In genomic region chr19:55559684-55560083, GRCh38 we compare ENCODE assay signal across 19 cellular contexts. TPM values are rescaled to one million over a fixed set of nuclear protein-coding genes. Genes with fewer than 3 reads are reported as not detected.
DNase-seq lines count a peak whose midpoint lies in the region; ATAC-seq, FAIRE-seq and TF ChIP-seq lines count a peak whose summit lies in the region.
"Had no signal": no experiment of that assay in that cellular context is flagged by ENCODE, and none has a peak within 500 bp of the region (broad histone marks: within the 10 kb centered on the region; RNA-seq: fewer than 3 reads in every experiment).

No MANE protein-coding gene starts in this region.

- H3K4ac ChIP-seq in IMR-90 (ENCODE audit: low read depth, low read length): no peak overlapping the region

- H2BK20ac ChIP-seq in IMR-90 (ENCODE audit: low read depth, low read length): no peak overlapping the region

- in situ Hi-C loops in G401 (cut with HindIII; ENCODE audit: low sequenced_read_pairs): no loop called here
- in situ Hi-C loops in IMR-90 (cut with MboI; ENCODE audit: low sequenced_read_pairs): no loop called here

- no peak overlapping the region for H4K8ac ChIP-seq in IMR-90 (ENCODE audit: low read depth in 2 of 2, low read length in 2 of 2)

- no peak overlapping the region for H2AK5ac ChIP-seq in IMR-90 (ENCODE audit: low read depth, low read length)

- H3K27ac Mint-ChIP-seq in astrocyte (ENCODE audit: unreplicated experiment): peak overlapping the region; percentile 18
- H3K27ac Mint-ChIP-seq in neural progenitor cell: peak overlapping the region; percentile 42
- H3K27ac Mint-ChIP-seq: CD4-positive, CD25-positive, alpha-beta regulatory T cell; CD8-positive, alpha-beta memory T cell had no signal

- no peak overlapping the region for H3K56ac ChIP-seq in IMR-90 (ENCODE audit: extremely low read depth, insufficient read depth, low read length)

- CTCF ChIA-PET in IMR-90 (lab: Yijun Ruan, JAX): no interaction called here

- no peaks in the 10 kb centered on the region for H3K4me1 ChIP-seq in IMR-90 (ENCODE audit: control insufficient read depth, insufficient read depth, low read length)
- H3K4me1 ChIP-seq in astrocyte (ENCODE audit: insufficient read depth, low read length): no peaks in the 10 kb centered on the region
- H3K4me1 ChIP-seq in neural progenitor cell: peaks cover 9% of the 10 kb centered on the region
- no peaks in the 10 kb centered on the region for H3K4me1 ChIP-seq in sigmoid colon
- H3K4me1 ChIP-seq: BE2C had no signal

- H4K5ac ChIP-seq in IMR-90 (ENCODE audit: low read depth, low read length): no peak overlapping the region

- TF ChIP-seq EP300 in sigmoid colon (IDR thresholded peaks at IDR 0.05): no peak

- H3K36me3 ChIP-seq in IMR-90 (ENCODE audit: control insufficient read depth, insufficient read depth, low read length) (no peaks in the 10 kb centered on the region), astrocyte (ENCODE audit: insufficient read depth, low read length) (no peaks in the 10 kb centered on the region), neural progenitor cell (no peaks in the 10 kb centered on the region), sigmoid colon (no peaks in the 10 kb centered on the region)
- H3K36me3 ChIP-seq: BE2C had no signal

- no peak for ATAC-seq in IMR-90 (ENCODE audit: low read depth)
- no peak for ATAC-seq in HG02642 (IDR thresholded peaks at IDR 0.05; ENCODE audit: poor library complexity, unreplicated experiment)
- ATAC-seq: GM12878 had no signal

- intact Hi-C loops in IMR-90 (cut with micrococcal nuclease) (no loop called here), sigmoid colon (cut with DNase I) (no loop called here)

- H2BK120ac ChIP-seq in IMR-90 (ENCODE audit: low read depth, low read length): no peak overlapping the region

- H3K23ac ChIP-seq in IMR-90 (ENCODE audit: low read depth, low read length): no peak overlapping the region

- H4K91ac ChIP-seq in IMR-90 (ENCODE audit: insufficient read depth, low read depth, low read length): no peak overlapping the region

- H3F3A ChIP-seq in neural progenitor cell (ENCODE audit: low read depth): peaks cover 9% of the 10 kb centered on the region

- no peak overlapping the region for H2AK9ac ChIP-seq in IMR-90 (replicated peaks; ENCODE audit: low read depth, low read length, poor library complexity)

- no peaks in the 10 kb centered on the region for H3K4me1 Mint-ChIP-seq in astrocyte (ENCODE audit: low read depth, unreplicated experiment)
- peaks cover 36% of the 10 kb centered on the region for H3K4me1 Mint-ChIP-seq in neural progenitor cell
- H3K4me1 Mint-ChIP-seq: CD4-positive, CD25-positive, alpha-beta regulatory T cell; CD8-positive, alpha-beta memory T cell had no signal

- H3K9me3 ChIP-seq in IMR-90 (ENCODE audit: control insufficient read depth, insufficient read depth, low read length) (peaks cover 5% of the 10 kb centered on the region; the same call in 1 of the 2 replicates), astrocyte (ENCODE audit: insufficient read depth, low read depth, low read length) (no peaks in the 10 kb centered on the region), neural progenitor cell (ENCODE audit: low read depth) (no peaks in the 10 kb centered on the region), sigmoid colon (peaks cover 0 to 4% (median 0%) of the 10 kb centered on the region in 4 donors)
- H3K9me3 ChIP-seq: BE2C, Caco-2 had no signal

- dilution Hi-C loops in IMR-90 (cut with HindIII; ENCODE audit: low sequenced_read_pairs, unreplicated experiment): no loop called here

- H3K27me3 Mint-ChIP-seq in astrocyte (ENCODE audit: low read depth, unreplicated experiment): peaks cover 8% of the 10 kb centered on the region
- peaks cover 13% of the 10 kb centered on the region for H3K27me3 Mint-ChIP-seq in neural progenitor cell (ENCODE audit: insufficient read depth, low read depth)

- no peak overlapping the region for H3K18ac ChIP-seq in IMR-90 (ENCODE audit: low read depth, low read length)

- DNase-seq in G401 (ENCODE audit: low spot score) (peak; percentile 69), IMR-90 (no peak), astrocyte (ENCODE audit: low read depth) (no peak), neural progenitor cell (ENCODE audit: low spot score) (no peak), sigmoid colon (no peak), EL (no peak), GDM1 (lab: John Stamatoyannopoulos, UW) (no peak)
- DNase-seq: ACHN; BE2C; Caco-2; CD4-positive, CD25-positive, alpha-beta regulatory T cell; CD8-positive, alpha-beta memory T cell; GOT3; H9 had no signal

- H2BK5ac ChIP-seq in IMR-90 (ENCODE audit: low read depth, low read length, poor library complexity, severe bottlenecking): no peak overlapping the region

- H3K9ac ChIP-seq in IMR-90 (ENCODE audit: low read depth, low read length) (no peak overlapping the region), astrocyte (ENCODE audit: low read length) (no peak overlapping the region), neural progenitor cell (no peak overlapping the region)

- TF ChIP-seq POLR2A in IMR-90 (IDR thresholded peaks at IDR 0.05; ENCODE audit: low read depth, low read length) (no peak), sigmoid colon (IDR thresholded peaks at IDR 0.05) (no peak)

- H3K27ac ChIP-seq in IMR-90 (ENCODE audit: insufficient read depth, low read length): no peak overlapping the region
- H3K27ac ChIP-seq in astrocyte (ENCODE audit: low read depth, low read length): no peak overlapping the region
- no peak overlapping the region for H3K27ac ChIP-seq in neural progenitor cell
- no peak overlapping the region for H3K27ac ChIP-seq in sigmoid colon

- H2BK15ac ChIP-seq in IMR-90 (ENCODE audit: low read depth, low read length): no peak overlapping the region

- H3K79me2 ChIP-seq in astrocyte (ENCODE audit: insufficient read depth, low read length) (no peaks in the 10 kb centered on the region), neural progenitor cell (ENCODE audit: low read depth) (no peaks in the 10 kb centered on the region)

- H3K4me3 Mint-ChIP-seq in astrocyte (ENCODE audit: unreplicated experiment) (no peak overlapping the region), neural progenitor cell (no peak overlapping the region)
- H3K4me3 Mint-ChIP-seq: CD4-positive, CD25-positive, alpha-beta regulatory T cell; CD8-positive, alpha-beta memory T cell had no signal

- H3K4me3 ChIP-seq in IMR-90 (ENCODE audit: insufficient read depth, low read depth, low read length) (no peak overlapping the region), astrocyte (ENCODE audit: insufficient read depth, low read depth, low read length) (no peak overlapping the region), neural progenitor cell (no peak overlapping the region), sigmoid colon (no peak overlapping the region)
- H3K4me3 ChIP-seq: GM12878 had no signal

- H3K14ac ChIP-seq in IMR-90 (replicated peaks; ENCODE audit: low read depth, low read length): no peak overlapping the region

- H3K9me1 ChIP-seq in IMR-90 (ENCODE audit: insufficient read depth, low read length): no peaks in the 10 kb centered on the region

- H4K20me1 ChIP-seq in IMR-90 (ENCODE audit: insufficient read depth, low read length) (no peaks in the 10 kb centered on the region), astrocyte (ENCODE audit: insufficient read depth, low read length) (no peaks in the 10 kb centered on the region), neural progenitor cell (ENCODE audit: low read depth) (no peaks in the 10 kb centered on the region)

- H2AFZ ChIP-seq in IMR-90 (replicated peaks; ENCODE audit: low read length, poor library complexity): peak overlapping the region; percentile 21
- H2AFZ ChIP-seq in astrocyte (ENCODE audit: low read depth, low read length): no peak overlapping the region
- no peak overlapping the region for H2AFZ ChIP-seq in neural progenitor cell (replicated peaks)

- H3K36me3 Mint-ChIP-seq in astrocyte (ENCODE audit: low read depth, unreplicated experiment) (no peaks in the 10 kb centered on the region), neural progenitor cell (no peaks in the 10 kb centered on the region)
- H3K36me3 Mint-ChIP-seq: CD4-positive, CD25-positive, alpha-beta regulatory T cell; CD8-positive, alpha-beta memory T cell had no signal

- no peak overlapping the region for H3K4me2 ChIP-seq in IMR-90 (ENCODE audit: low read depth, low read length)
- no peak overlapping the region for H3K4me2 ChIP-seq in astrocyte (ENCODE audit: low read length)
- H3K4me2 ChIP-seq in neural progenitor cell: no peak overlapping the region

- no peaks in the 10 kb centered on the region for H3K9me3 Mint-ChIP-seq in astrocyte (ENCODE audit: unreplicated experiment)
- no peaks in the 10 kb centered on the region for H3K9me3 Mint-ChIP-seq in neural progenitor cell
- H3K9me3 Mint-ChIP-seq: H9 had no signal

- BruUV-seq in IMR-90 (replicated peaks; lab: Mats Ljungman, UMichigan): no TSS peak

- WGBS in IMR-90 (ENCODE audit: extremely low coverage in 2 of 2, insufficient read length in 1 of 2), 2 experiments: 60% methylated on average over 2 of the region's 9 CpGs; no CpG with 5 or more reads in 1 of the 2 experiments
- WGBS in sigmoid colon, 2 donors: 66 to 87% methylated on average over 9 of the region's 9 CpGs

- peaks cover 7% of the 10 kb centered on the region for H3K27me3 ChIP-seq in IMR-90 (ENCODE audit: control insufficient read depth, insufficient read depth, low read length)
- H3K27me3 ChIP-seq in astrocyte (ENCODE audit: insufficient read depth, low read length): no peaks in the 10 kb centered on the region
- no peaks in the 10 kb centered on the region for H3K27me3 ChIP-seq in neural progenitor cell
- peaks cover 0 to 21% (median 8%) of the 10 kb centered on the region in 3 donors for H3K27me3 ChIP-seq in sigmoid colon
- H3K27me3 ChIP-seq: BE2C had no signal

- POLR2A ChIA-PET in IMR-90 (lab: Charles Lee; ENCODE audit: unreplicated experiment): no interaction called here

- FAIRE-seq in astrocyte (lab: Jason Lieb, UNC): no peak
- FAIRE-seq: A204.1, D721Med, GM12878 had no signal

- no peaks in the 10 kb centered on the region for H3K79me1 ChIP-seq in IMR-90 (ENCODE audit: low read depth in 1 of 2, low read length in 2 of 2)

- TF ChIP-seq CTCF in IMR-90 (conservative IDR thresholded peaks at IDR 0.05; ENCODE audit: low read depth, low read length) (no peak), astrocyte (IDR thresholded peaks at IDR 0.05; ENCODE audit: insufficient read depth, low read depth, low read length) (no peak), neural progenitor cell (IDR thresholded peaks at IDR 0.05) (no peak), sigmoid colon (IDR thresholded peaks at IDR 0.05) (no peak)

- no peak for TF ChIP-seq RAD21 in IMR-90 (IDR thresholded peaks at IDR 0.05; ENCODE audit: low read length)

RNA-seq across cellular contexts. Expression of gene SBK3, which starts 14.3 kb away (rescaled TPM):
- 0.31 and 0.37 TPM in 2 replicates for total RNA-seq in G401 (2014; rRNA removed; shearing (Covaris generic))
- 0.18 TPM in 1 of 2 replicates, not detected in the other for total RNA-seq in IMR-90 (2012; rRNA removed)
- polyA plus RNA-seq in IMR-90 (2012; rRNA removed): 0.05 and 0.16 TPM in 2 replicates
- 0.08 TPM in 1 of 2 replicates, not detected in the other for polyA plus RNA-seq in IMR-90 (2012; cell fraction: cytosol; rRNA removed)
- polyA plus RNA-seq in IMR-90 (2012; cell fraction: nucleus; rRNA removed; ENCODE audit: low replicate concordance): 0.15 and 0.35 TPM in 2 replicates
- 0.34 and 0.91 TPM in 2 replicates for total RNA-seq in astrocyte
- 3.3 and 15.1 TPM in 2 replicates for total RNA-seq in neural progenitor cell (ENCODE audit: low replicate concordance)
- under 1 TPM in 1 of 4 donors, not detected in 3; 0.36 TPM for total RNA-seq in sigmoid colon
- polyA plus RNA-seq in sigmoid colon: under 1 TPM in 1 of 3 donors, not detected in 2; 0.23 TPM
- total RNA-seq: CD4-positive, CD25-positive, alpha-beta regulatory T cell; CD8-positive, alpha-beta memory T cell; GM12878 had no signal
- polyA plus RNA-seq: CD4-positive, CD25-positive, alpha-beta regulatory T cell; CD8-positive, alpha-beta memory T cell; GM12878 had no signal

RNA-seq across cellular contexts. Expression of gene ZNF579, which starts 21.0 kb away (rescaled TPM):
- 10.0 and 16.2 TPM in 2 replicates for total RNA-seq in G401 (2014; rRNA removed; shearing (Covaris generic))
- total RNA-seq in IMR-90 (2012; rRNA removed) (0.54 and 0.83 TPM in 2 replicates), astrocyte (50.2 and 58.0 TPM in 2 replicates), neural progenitor cell (ENCODE audit: low replicate concordance) (2.1 and 15.2 TPM in 2 replicates), sigmoid colon (1 to 10 TPM; 1.4 to 3.0 (median 2.2) TPM)
- polyA plus RNA-seq in IMR-90 (2012; rRNA removed) (9.0 and 10.7 TPM in 2 replicates), sigmoid colon (1 to 10 TPM in 2 of 3 donors, under 1 TPM in 1; 0.69 to 4.0 (median 1.8) TPM)
- polyA plus RNA-seq in IMR-90 (2012; cell fraction: cytosol; rRNA removed): 4.6 and 9.6 TPM in 2 replicates
- polyA plus RNA-seq in IMR-90 (2012; cell fraction: nucleus; rRNA removed; ENCODE audit: low replicate concordance): 19.0 and 30.7 TPM in 2 replicates

RNA-seq across cellular contexts. Expression of gene SBK2, which starts 22.8 kb away (rescaled TPM):
- 1.9 and 3.6 TPM in 2 replicates for total RNA-seq in G401 (2014; rRNA removed; shearing (Covaris generic))
- not detected in 2 replicates for total RNA-seq in IMR-90 (2012; rRNA removed)
- 0.30 and 0.48 TPM in 2 replicates for polyA plus RNA-seq in IMR-90 (2012; rRNA removed)
- polyA plus RNA-seq in IMR-90 (2012; cell fraction: cytosol; rRNA removed): 0.47 TPM in 1 of 2 replicates, not detected in the other
- 3.7 and 5.3 TPM in 2 replicates for polyA plus RNA-seq in IMR-90 (2012; cell fraction: nucleus; rRNA removed; ENCODE audit: low replicate concordance)
- total RNA-seq in astrocyte: 2.5 and 4.2 TPM in 2 replicates
- total RNA-seq in neural progenitor cell (ENCODE audit: low replicate concordance): 6.2 TPM in 1 of 2 replicates, not detected in the other
- total RNA-seq in sigmoid colon: not detected
- not detected for polyA plus RNA-seq in sigmoid colon
- total RNA-seq: Caco-2; CD4-positive, CD25-positive, alpha-beta regulatory T cell; CD8-positive, alpha-beta memory T cell; GM12878; HT-29 had no signal
- polyA plus RNA-seq: CD4-positive, CD25-positive, alpha-beta regulatory T cell; CD8-positive, alpha-beta memory T cell; GM12878 had no signal

RNA-seq across cellular contexts. Expression of gene FIZ1, which starts 39.6 kb away (rescaled TPM):
- total RNA-seq in G401 (2014; rRNA removed; shearing (Covaris generic)): 5.2 and 7.7 TPM in 2 replicates
- total RNA-seq in IMR-90 (2012; rRNA removed) (0.83 and 1.3 TPM in 2 replicates), astrocyte (14.2 and 14.5 TPM in 2 replicates), neural progenitor cell (ENCODE audit: low replicate concordance) (4.8 and 10.8 TPM in 2 replicates), sigmoid colon (1 to 10 TPM; 3.5 to 9.6 (median 9.1) TPM)
- polyA plus RNA-seq in IMR-90 (2012; rRNA removed) (5.5 and 5.9 TPM in 2 replicates), sigmoid colon (1 to 10 TPM; 5.3 to 9.0 (median 7.2) TPM)
- polyA plus RNA-seq in IMR-90 (2012; cell fraction: cytosol; rRNA removed): 3.6 and 5.0 TPM in 2 replicates
- 12.9 and 19.2 TPM in 2 replicates for polyA plus RNA-seq in IMR-90 (2012; cell fraction: nucleus; rRNA removed; ENCODE audit: low replicate concordance)

RNA-seq across cellular contexts. Expression of gene ZNF524, which starts 40.4 kb away (rescaled TPM):
- 8.4 and 19.8 TPM in 2 replicates for total RNA-seq in G401 (2014; rRNA removed; shearing (Covaris generic))
- total RNA-seq in IMR-90 (2012; rRNA removed): 2.3 and 2.8 TPM in 2 replicates
- 6.6 and 8.0 TPM in 2 replicates for polyA plus RNA-seq in IMR-90 (2012; rRNA removed)
- polyA plus RNA-seq in IMR-90 (2012; cell fraction: cytosol; rRNA removed): 6.2 and 14.1 TPM in 2 replicates
- polyA plus RNA-seq in IMR-90 (2012; cell fraction: nucleus; rRNA removed; ENCODE audit: low replicate concordance): 4.0 and 9.8 TPM in 2 replicates
- total RNA-seq in astrocyte: 6.0 and 6.3 TPM in 2 replicates
- 3.2 and 5.4 TPM in 2 replicates for total RNA-seq in neural progenitor cell (ENCODE audit: low replicate concordance)
- 10 to 100 TPM; 24.5 to 37.1 (median 31.3) TPM for total RNA-seq in sigmoid colon
- 10 to 100 TPM; 44.1 to 49.2 (median 45.5) TPM for polyA plus RNA-seq in sigmoid colon
